Comparison of ENCODE assay signal across 7 cellular contexts in genomic region chr12:124568431-124569374, GRCh38. TPM values are rescaled to one million over a fixed set of nuclear protein-coding genes. Genes with fewer than 3 reads are reported as not detected.
DNase-seq lines count a peak whose midpoint lies in the region; ATAC-seq, FAIRE-seq and TF ChIP-seq lines count a peak whose summit lies in the region.

No MANE protein-coding gene starts in this region.

- BruUV-seq in OCI-LY7 (replicated peaks; lab: Mats Ljungman, UMichigan): no TSS peak

- H3K27ac ChIP-seq in OCI-LY7 (ENCODE audit: low read depth, low read length, poor library complexity, severe bottlenecking) (no peak overlapping the region), skin epidermis (peak overlapping the region; percentile 37 to 91 (median 82))

- no peak overlapping the region; the same call in 1 of the 2 replicates for H2AFZ ChIP-seq in OCI-LY7 (ENCODE audit: low read length)

- H3K36me3 ChIP-seq in ES-I3 (ENCODE audit: insufficient read depth, low read length): no peaks in the 10 kb centered on the region
- no peaks in the 10 kb centered on the region for H3K36me3 ChIP-seq in OCI-LY7 (ENCODE audit: insufficient read depth, low read length)
- H3K36me3 ChIP-seq in bronchial epithelial cell (ENCODE audit: control insufficient read depth, insufficient read depth, low read length): no peaks in the 10 kb centered on the region

- peak; percentile 87 for DNase-seq in HFF-Myc (ENCODE audit: extremely low read depth, low read depth)
- DNase-seq in OCI-LY7 (ENCODE audit: low spot score): peak; percentile 35
- DNase-seq in bronchial epithelial cell (ENCODE audit: low read depth): peak; percentile 44
- peak; percentile 90 for DNase-seq in islet precursor cell

- intact Hi-C loops in OCI-LY7 (cut with micrococcal nuclease; ENCODE audit: unreplicated experiment): loop anchor here (5.0 kb wide), 2 partner anchors 114 to 199 kb away; no protein-coding TSS in a partner anchor

- H3K9me3 ChIP-seq in ES-I3 (ENCODE audit: control insufficient read depth, insufficient read depth, low read length) (no peaks in the 10 kb centered on the region), OCI-LY7 (ENCODE audit: low read length) (no peaks in the 10 kb centered on the region)

- H3K79me2 ChIP-seq in OCI-LY7 (ENCODE audit: insufficient read depth, low read depth, low read length): peaks cover 31% of the 10 kb centered on the region

- CTCF ChIA-PET in OCI-LY7 (lab: Charles Lee; ENCODE audit: unreplicated experiment): no interaction called here

- H3K9ac ChIP-seq in ES-I3 (ENCODE audit: low read depth, low read length): peak overlapping the region; percentile 59; the same call in 1 of the 2 replicates

- TF ChIP-seq CTCF in HFF-Myc (IDR thresholded peaks at IDR 0.05; ENCODE audit: low read depth, low read length, missing control alignments) (peak; percentile 45), OCI-LY7 (conservative IDR thresholded peaks at IDR 0.05; ENCODE audit: low read length) (peak; percentile 54), bronchial epithelial cell (IDR thresholded peaks at IDR 0.05; ENCODE audit: insufficient read depth, low read length, severe bottlenecking) (peak; percentile 42)

- H4K20me1 ChIP-seq in OCI-LY7 (ENCODE audit: insufficient read depth, low read length): peaks cover 14% of the 10 kb centered on the region

- H3K4me2 ChIP-seq in OCI-LY7 (ENCODE audit: low read length): peak overlapping the region; percentile 83

- no peaks in the 10 kb centered on the region for H3K27me3 ChIP-seq in bronchial epithelial cell (ENCODE audit: control insufficient read depth, insufficient read depth, low read length)

- FAIRE-seq in bronchial epithelial cell (lab: Jason Lieb, UNC): no peak

- ATAC-seq in GM19397 (IDR thresholded peaks at IDR 0.05; ENCODE audit: unreplicated experiment): no peak

- no peaks in the 10 kb centered on the region for H3K9me2 ChIP-seq in OCI-LY7 (ENCODE audit: insufficient read depth, low read length)

- POLR2A ChIA-PET in OCI-LY7 (lab: Charles Lee): interaction anchor here (0.8 to 2.5 kb wide), 3 partner anchors 11 to 350 kb away, joined by 3 to 7 read pairs (median 4); no protein-coding TSS in a partner anchor

- H3K4me1 ChIP-seq in ES-I3 (ENCODE audit: insufficient read depth, low read length) (peaks cover 20% of the 10 kb centered on the region), OCI-LY7 (ENCODE audit: insufficient read depth, low read length, poor library complexity, severe bottlenecking) (peaks cover 36% of the 10 kb centered on the region)

- H3K4me3 ChIP-seq in HFF-Myc (replicated peaks; ENCODE audit: low read depth, low read length): no peak overlapping the region
- no peak overlapping the region for H3K4me3 ChIP-seq in OCI-LY7 (ENCODE audit: low read depth, low read length, poor library complexity, severe bottlenecking)
- H3K4me3 ChIP-seq in bronchial epithelial cell (ENCODE audit: low read depth, low read length): no peak overlapping the region
- H3K4me3 ChIP-seq in skin epidermis: peak overlapping the region in 2 of 7 experiments; percentile 91 to 99

RNA-seq across cellular contexts. Expression of gene NCOR2, which starts 1.3 kb away (rescaled TPM):
- total RNA-seq in OCI-LY7 (2014; rRNA removed; shearing (Covaris generic)): 22.7 and 30.2 TPM in 2 replicates
- total RNA-seq in OCI-LY7 (2022): 154 and 159 TPM in 2 replicates
- total RNA-seq in bronchial epithelial cell: 20.1 and 20.3 TPM in 2 replicates

Comparison
In these comparisons a context has a peak if more than half of its experiments do, and no peak if none do; other contexts are left out.
1. DNase-seq: peak in every context shown above with its lines; median percentile 90 in islet precursor cell; 87 in HFF-Myc; 44 in bronchial epithelial cell; 35 in OCI-LY7.